ENCODE assay signal across 6 cellular contexts in genomic region chr20:40017765-40018164, GRCh38.
"Had no signal": no experiment of that assay in that cellular context is flagged by ENCODE, and none has a peak within 500 bp of the region (broad histone marks: within the 10 kb centered on the region; RNA-seq: fewer than 3 reads in every experiment).

No MANE protein-coding gene starts in this region.

- DNase-seq: GOT3, H9, HCEC 1CT, KG1 had no signal

- FAIRE-seq: H54 had no signal

- H3K27ac ChIP-seq: HL-60 had no signal
